Comparison of ENCODE assay signal across 29 cellular contexts in the genomic region with DNA sequence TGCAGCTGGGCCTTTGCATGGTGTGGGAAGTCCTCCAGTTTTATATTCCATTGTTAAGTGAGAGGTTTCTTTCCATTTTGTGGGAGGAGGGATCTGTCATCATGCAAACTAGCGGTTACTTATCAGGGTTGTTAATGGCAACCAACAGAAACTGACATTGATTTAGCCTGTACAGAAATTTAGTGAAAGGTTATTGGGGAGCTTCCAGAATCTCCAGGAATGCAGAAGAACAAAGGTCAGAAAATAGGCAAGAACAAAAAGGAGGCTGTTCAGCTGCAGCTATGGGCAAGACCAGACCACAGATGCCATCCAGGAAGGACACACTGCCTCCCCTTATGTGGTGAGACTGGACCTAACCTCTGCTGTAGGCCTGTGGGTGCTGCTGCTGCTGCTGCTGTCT.
DNase-seq lines count a peak whose midpoint lies in the region; ATAC-seq and TF ChIP-seq lines count a peak whose summit lies in the region.
"Had no signal": no experiment of that assay in that cellular context is flagged by ENCODE, and none has a peak within 500 bp of the region (broad histone marks: within the 10 kb centered on the region; RNA-seq: fewer than 3 reads in every experiment).

No MANE protein-coding gene starts in this region.

- H3K36me3 ChIP-seq in WERI-Rb-1 = no peaks in the 10 kb centered on the region
- H3K36me3 ChIP-seq in mesenchymal stem cell (ENCODE audit: control insufficient read depth in 1 of 2, insufficient read depth in 2 of 2, low read depth in 1 of 2, low read length in 2 of 2) = peaks cover 3 to 9% of the 10 kb centered on the region in 2 experiments
- H3K36me3 ChIP-seq: BE2C, breast epithelium, sigmoid colon, upper lobe of right lung had no signal

- H3K36me3 Mint-ChIP-seq in Calu3 (ENCODE audit: insufficient read depth, unreplicated experiment) = no peaks in the 10 kb centered on the region
- peaks cover 13 to 27% of the 10 kb centered on the region in 2 donors for H3K36me3 Mint-ChIP-seq in naive B cell

- no peak overlapping the region for H2BK120ac ChIP-seq in mesenchymal stem cell (ENCODE audit: low read depth, low read length)

- BruUV-seq in Calu3 (replicated peaks; lab: Mats Ljungman, UMichigan) = no TSS peak

- intact Hi-C loops in Calu3 (cut with micrococcal nuclease; ENCODE audit: unreplicated experiment) = no loop called here

- no peak overlapping the region for H4K91ac ChIP-seq in mesenchymal stem cell (ENCODE audit: low read length)

- no peaks in the 10 kb centered on the region for H3K9me3 ChIP-seq in WERI-Rb-1 (ENCODE audit: severe bottlenecking)
- no peaks in the 10 kb centered on the region for H3K9me3 ChIP-seq in mesenchymal stem cell (ENCODE audit: control insufficient read depth, low read length)
- H3K9me3 ChIP-seq: BE2C, breast epithelium, sigmoid colon, upper lobe of right lung had no signal

- H4K8ac ChIP-seq in mesenchymal stem cell (ENCODE audit: low read length) = no peak overlapping the region

- H3K27ac ChIP-seq in WERI-Rb-1 (peak overlapping the region; percentile 18), mesenchymal stem cell (ENCODE audit: low read length, poor library complexity, severe bottlenecking) (no peak overlapping the region)
- H3K27ac ChIP-seq: breast epithelium, esophagus squamous epithelium, parathyroid adenoma, sigmoid colon, upper lobe of right lung had no signal

- DNase-seq in Calu3 = peak; percentile 11
- DNase-seq in WERI-Rb-1 = no peak
- peak; percentile 81 for DNase-seq in fibroblast of pulmonary artery (ENCODE audit: low read depth)
- DNase-seq in naive B cell = no peak
- no peak for DNase-seq in OCI-M2 (lab: John Stamatoyannopoulos, UW; ENCODE audit: unreplicated experiment)
- DNase-seq in mesenchymal stem cell = no peak
- DNase-seq: ACHN; activated CD4-positive, alpha-beta T cell treated with anti-CD3 and anti-CD28 coated beads, Interleukin-2, amount 50 U/mL, for 1 hour; activated naive CD4-positive, alpha-beta T cell treated with Interleukin-2 at 50 U/mL for 16 hours; COR-L47; cortex of kidney; DMS79 treated with DMSO at 0.1 percent for 48 hours; esophagus squamous epithelium; NCI-H446 treated with DMSO at 0.1 percent for 48 hours; PC-3; SHP77; sigmoid colon; stimulated activated CD4-positive, alpha-beta T cell treated with anti-CD3 and anti-CD28 coated beads, Interleukin-4, amount 100 ng/mL, for 24 hours; stimulated activated naive B cell treated with anti-CD40 and anti-IgM and Interleukin-4, amounts not matched to agents 10 μg/mL and 1 μg/mL and 100 μg/mL, for 72 hours; SW 1271; T1000; upper lobe of right lung had no signal

- H2AFZ ChIP-seq in mesenchymal stem cell (ENCODE audit: low read depth, low read length) = no peak overlapping the region
- H2AFZ ChIP-seq: parathyroid adenoma had no signal

- H2AK5ac ChIP-seq in mesenchymal stem cell (ENCODE audit: low read length, severe bottlenecking) = no peak overlapping the region

- no peaks in the 10 kb centered on the region for H3K79me1 ChIP-seq in mesenchymal stem cell (replicated peaks; ENCODE audit: low read length, poor library complexity, severe bottlenecking)

- H3K18ac ChIP-seq in mesenchymal stem cell (ENCODE audit: low read depth in 1 of 2, low read length in 2 of 2) = no peak overlapping the region

- H3K27me3 Mint-ChIP-seq in Calu3 (ENCODE audit: unreplicated experiment) (no peaks in the 10 kb centered on the region), naive B cell (no peaks in the 10 kb centered on the region)
- H3K27me3 Mint-ChIP-seq: stimulated activated naive B cell treated with anti-CD40 and anti-IgM and Interleukin-4, amounts not matched to agents 10 μg/mL and 1 μg/mL and 100 μg/mL, for 72 hours had no signal

- H3K4me2 ChIP-seq in mesenchymal stem cell (ENCODE audit: low read length, poor library complexity, severe bottlenecking) = no peak overlapping the region

- H3K4ac ChIP-seq in mesenchymal stem cell (ENCODE audit: low read depth in 1 of 2, low read length in 2 of 2) = no peak overlapping the region

- ATAC-seq in naive B cell (ENCODE audit: low read depth in 2 of 2) (no peak), HG03439 (IDR thresholded peaks at IDR 0.05; ENCODE audit: unreplicated experiment) (no peak), SK-N-SH treated with all-trans-retinoic acid at 6 μM for 48 hours (no peak; the same call in 2 of the 3 replicates)
- ATAC-seq: PC-3; stimulated activated naive B cell treated with anti-CD40 and anti-IgM and Interleukin-4, amounts not matched to agents 10 μg/mL and 1 μg/mL and 100 μg/mL, for 72 hours; WTC11 had no signal

- no peak overlapping the region for H2BK12ac ChIP-seq in mesenchymal stem cell (ENCODE audit: low read length in 2 of 2)

- H2BK5ac ChIP-seq in mesenchymal stem cell (ENCODE audit: low read depth, low read length, poor library complexity, severe bottlenecking) = no peak overlapping the region

- H3K4me3 ChIP-seq in WERI-Rb-1 (ENCODE audit: low read depth, low read length) (no peak overlapping the region), fibroblast of pulmonary artery (replicated peaks; ENCODE audit: low read depth, low read length) (no peak overlapping the region), mesenchymal stem cell (ENCODE audit: insufficient read depth in 1 of 2, low read depth in 1 of 2, low read length in 2 of 2) (no peak overlapping the region)
- H3K4me3 ChIP-seq: breast epithelium, esophagus squamous epithelium, sigmoid colon, upper lobe of right lung had no signal

- H3K9ac ChIP-seq in mesenchymal stem cell (ENCODE audit: low read length) = no peak overlapping the region
- H3K9ac ChIP-seq: parathyroid adenoma had no signal

- H3K4me1 Mint-ChIP-seq in Calu3 (ENCODE audit: low read depth, unreplicated experiment) (peaks cover 10% of the 10 kb centered on the region), naive B cell (peaks cover 26 to 49% (median 48%) of the 10 kb centered on the region in 3 donors)
- H3K4me1 Mint-ChIP-seq: WTC11 had no signal

- no peak overlapping the region for H2BK15ac ChIP-seq in mesenchymal stem cell (ENCODE audit: low read depth, poor library complexity, severe bottlenecking)

- CTCF ChIA-PET in Calu3 (lab: Charles Lee) = no interaction called here

- H3K14ac ChIP-seq in mesenchymal stem cell (ENCODE audit: low read length in 2 of 2) = no peak overlapping the region

- H3K9me3 Mint-ChIP-seq in Calu3 (ENCODE audit: low read depth, unreplicated experiment) (no peaks in the 10 kb centered on the region), naive B cell (peaks cover 0 to 3% (median 2%) of the 10 kb centered on the region in 7 donors)

- H3K4me1 ChIP-seq in mesenchymal stem cell (ENCODE audit: control insufficient read depth, insufficient read depth, low read depth, low read length) = peaks cover 3% of the 10 kb centered on the region
- H3K4me1 ChIP-seq: breast epithelium, parathyroid adenoma, sigmoid colon had no signal

- no peak overlapping the region for H3K23ac ChIP-seq in mesenchymal stem cell (ENCODE audit: low read length in 2 of 2)

- 100% methylated on average over 1 of the region's 1 CpG for WGBS in mesenchymal stem cell

- H3K27ac Mint-ChIP-seq in Calu3 (ENCODE audit: unreplicated experiment) = no peak overlapping the region
- H3K27ac Mint-ChIP-seq in naive B cell = peak overlapping the region in 4 of 6 donors; percentile 28 to 74 (median 41)
- H3K27ac Mint-ChIP-seq: stimulated activated naive B cell treated with anti-CD40 and anti-IgM and Interleukin-4, amounts not matched to agents 10 μg/mL and 1 μg/mL and 100 μg/mL, for 72 hours; WTC11 had no signal

- H3K4me3 Mint-ChIP-seq in Calu3 (ENCODE audit: low read depth, unreplicated experiment) (no peak overlapping the region), naive B cell (no peak overlapping the region)
- H3K4me3 Mint-ChIP-seq: nephron; stimulated activated naive B cell treated with anti-CD40 and anti-IgM and Interleukin-4, amounts not matched to agents 10 μg/mL and 1 μg/mL and 100 μg/mL, for 72 hours; WTC11 had no signal

- H3K27me3 ChIP-seq in WERI-Rb-1 (ENCODE audit: insufficient read depth, low read depth, severe bottlenecking) (no peaks in the 10 kb centered on the region), mesenchymal stem cell (ENCODE audit: control insufficient read depth in 1 of 2, insufficient read depth in 1 of 2, low read length in 2 of 2) (no peaks in the 10 kb centered on the region)
- H3K27me3 ChIP-seq: BE2C, breast epithelium, esophagus squamous epithelium, sigmoid colon, upper lobe of right lung had no signal

- TF ChIP-seq CTCF in Calu3 (IDR thresholded peaks at IDR 0.05; ENCODE audit: unreplicated experiment) (no peak), WERI-Rb-1 (IDR thresholded peaks at IDR 0.05; ENCODE audit: low read depth, low read length) (no peak), fibroblast of pulmonary artery (IDR thresholded peaks at IDR 0.05; ENCODE audit: low read length, missing control alignments) (no peak)

TF ChIP-seq in SK-N-SH treated with all-trans-retinoic acid at 6 μM for 48 hours, 23 proteins besides CTCF, POLR2A, EP300 and RAD21:
- TF ChIP-seq ZFP3 (CRISPR knock-in tag; IDR thresholded peaks at IDR 0.05) (no peak), ZNF8 (CRISPR knock-in tag; IDR thresholded peaks at IDR 0.05) (no peak), TOX (CRISPR knock-in tag; IDR thresholded peaks at IDR 0.05; ENCODE audit: borderline replicate concordance) (no peak), OSR1 (CRISPR knock-in tag; IDR thresholded peaks at IDR 0.05) (no peak), GLIS3 (CRISPR knock-in tag; IDR thresholded peaks at IDR 0.05) (no peak), BACH2 (CRISPR knock-in tag; IDR thresholded peaks at IDR 0.05; ENCODE audit: borderline replicate concordance) (no peak), ZC3H10 (CRISPR knock-in tag; IDR thresholded peaks at IDR 0.05) (no peak), ZNF70 (CRISPR knock-in tag; IDR thresholded peaks at IDR 0.05) (no peak), ESRRG (CRISPR knock-in tag; IDR thresholded peaks at IDR 0.05) (no peak), TCF4 (CRISPR knock-in tag; IDR thresholded peaks at IDR 0.05; ENCODE audit: borderline replicate concordance) (no peak)

Comparison
In these comparisons a context has a peak if more than half of its experiments do, and no peak if none do; other contexts are left out.
1. DNase-seq: peak in Calu3 (single experiment) and fibroblast of pulmonary artery (single experiment); none in WERI-Rb-1 (single experiment), naive B cell (single experiment), OCI-M2 (single experiment) and mesenchymal stem cell (single experiment).